ENCODE assay signal across 24 cellular contexts in the genomic region with DNA sequence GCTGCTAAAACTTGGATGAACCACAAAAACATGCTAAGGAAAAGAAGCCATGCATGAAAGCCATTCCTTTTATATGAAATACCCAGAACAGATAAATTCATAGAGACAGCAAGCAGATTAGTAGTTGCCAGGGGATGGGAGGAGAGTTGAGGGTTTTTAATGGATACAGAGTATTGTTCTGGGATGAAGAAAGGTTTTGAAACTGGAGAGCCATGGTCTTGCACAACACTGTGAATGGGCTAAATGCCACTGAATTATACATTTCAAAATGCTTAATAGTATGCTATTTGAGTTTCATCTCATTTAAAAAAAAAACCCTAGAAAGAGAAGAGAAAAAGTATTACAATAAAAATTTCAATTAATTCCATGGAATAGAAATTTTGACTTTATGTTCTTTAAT.
DNase-seq lines count a peak whose midpoint lies in the region; ATAC-seq lines count a peak whose summit lies in the region.
"Had no signal": no experiment of that assay in that cellular context is flagged by ENCODE, and none has a peak within 500 bp of the region (broad histone marks: within the 10 kb centered on the region; RNA-seq: fewer than 3 reads in every experiment).

No MANE protein-coding gene starts in this region.

- no peaks in the 10 kb centered on the region for H3K36me3 Mint-ChIP-seq in activated CD4-positive, alpha-beta T cell treated with anti-CD3 and anti-CD28 coated beads, Interleukin-2, amount 10 ng/mL, durations not matched to agents 24 days and 14 days (ENCODE audit: low read depth)
- H3K36me3 Mint-ChIP-seq: activated naive CD4-positive, alpha-beta T cell treated with anti-CD3 and anti-CD28 coated beads, Interleukin-2, amount 50 U/mL, for 24 hours; CD4-positive, CD25-positive, alpha-beta regulatory T cell; naive B cell; stimulated activated naive B cell treated with anti-CD40 and anti-IgM and Interleukin-4, amounts not matched to agents 10 μg/mL and 1 μg/mL and 100 μg/mL, for 72 hours had no signal

- no peaks in the 10 kb centered on the region for H3K9me3 ChIP-seq in GM23248 (ENCODE audit: low read depth)
- H3K9me3 ChIP-seq: neutrophil, SJSA1 had no signal

- no peaks in the 10 kb centered on the region for H3F3A ChIP-seq in GM23248 (ENCODE audit: insufficient read depth)

- no peak overlapping the region for H3K27ac ChIP-seq in GM23248
- H3K27ac ChIP-seq: neutrophil, SJSA1 had no signal

- intact Hi-C loops in sciatic nerve (cut with DNase I) = no loop called here
- intact Hi-C loops in activated CD4-positive, alpha-beta T cell treated with anti-CD3 and anti-CD28 coated beads, Interleukin-2, amount 10 ng/mL, durations not matched to agents 24 days and 14 days (cut with micrococcal nuclease) = no loop called here

- H3K4me1 Mint-ChIP-seq in activated CD4-positive, alpha-beta T cell treated with anti-CD3 and anti-CD28 coated beads, Interleukin-2, amount 10 ng/mL, durations not matched to agents 24 days and 14 days = no peaks in the 10 kb centered on the region
- H3K4me1 Mint-ChIP-seq: activated CD4-positive, alpha-beta memory T cell treated with anti-CD3 and anti-CD28 coated beads, Interleukin-2, amount 10 ng/mL, durations not matched to agents 7 days and 5 days; activated naive CD4-positive, alpha-beta T cell treated with anti-CD3 and anti-CD28 coated beads, Interleukin-2, amount 50 U/mL, for 24 hours; CD4-positive, CD25-positive, alpha-beta regulatory T cell; naive B cell; stimulated activated naive B cell treated with anti-CD40 and anti-IgM and Interleukin-4, amounts not matched to agents 10 μg/mL and 1 μg/mL and 100 μg/mL, for 72 hours had no signal

- peaks cover 12% of the 10 kb centered on the region for H3K4me1 ChIP-seq in GM23248 (ENCODE audit: insufficient read depth)

- peak; percentile 49 for DNase-seq in GM23248
- DNase-seq in NCI-H69 (lab: John Stamatoyannopoulos, UW) = peak; percentile 92
- DNase-seq in fibroblast of gingiva (ENCODE audit: low read depth) = peak; percentile 91
- no peak for DNase-seq in sciatic nerve (ENCODE audit: low spot score)
- DNase-seq in activated CD4-positive, alpha-beta T cell treated with anti-CD3 and anti-CD28 coated beads, Interleukin-2, amount 10 ng/mL, durations not matched to agents 24 days and 14 days = no peak
- no peak for DNase-seq in SW 1271 (lab: John Stamatoyannopoulos, UW)
- DNase-seq in cerebellar cortex (ENCODE audit: low spot score) = no peak
- DNase-seq: activated CD4-positive, alpha-beta memory T cell treated with anti-CD3 and anti-CD28 coated beads, Interleukin-2, amount 10 ng/mL, durations not matched to agents 7 days and 5 days; activated CD4-positive, CD25-positive, alpha-beta regulatory T cell treated with anti-CD3 and anti-CD28 coated beads, Interleukin-2, amount 50 U/mL, for 72 hours; activated CD8-positive, alpha-beta memory T cell treated with anti-CD3 and anti-CD28 coated beads, Interleukin-2, amount 50 U/mL, for 48 hours; anterior cingulate cortex; CD4-positive, CD25-positive, alpha-beta regulatory T cell; EL; naive B cell; NCI-H1048; NCI-H1694; NCI-H82; stimulated activated CD4-positive, alpha-beta T cell treated with anti-CD3 and anti-CD28 coated beads, Interleukin-15, amount 100 ng/mL, for 24 hours; stimulated activated naive B cell treated with anti-CD40 and anti-IgM and Interleukin-4, amounts not matched to agents 10 μg/mL and 1 μg/mL and 100 μg/mL, for 72 hours had no signal

- H3K79me2 ChIP-seq in GM23248 (ENCODE audit: insufficient read depth) = no peaks in the 10 kb centered on the region

- in situ Hi-C loops in GM23248 (cut with MboI) = no loop called here

- peak; percentile 49 for ATAC-seq in sciatic nerve
- ATAC-seq: left lobe of liver; stimulated activated naive B cell treated with anti-CD40 and anti-IgM and Interleukin-4, amounts not matched to agents 10 μg/mL and 1 μg/mL and 100 μg/mL, for 72 hours had no signal

- H3K9me3 Mint-ChIP-seq in activated CD4-positive, alpha-beta T cell treated with anti-CD3 and anti-CD28 coated beads, Interleukin-2, amount 10 ng/mL, durations not matched to agents 24 days and 14 days = no peaks in the 10 kb centered on the region
- H3K9me3 Mint-ChIP-seq: activated naive CD4-positive, alpha-beta T cell treated with anti-CD3 and anti-CD28 coated beads, Interleukin-2, amount 50 U/mL, for 24 hours; naive B cell; stimulated activated naive B cell treated with anti-CD40 and anti-IgM and Interleukin-4, amounts not matched to agents 10 μg/mL and 1 μg/mL and 100 μg/mL, for 72 hours had no signal

- H3K27me3 Mint-ChIP-seq in activated CD4-positive, alpha-beta T cell treated with anti-CD3 and anti-CD28 coated beads, Interleukin-2, amount 10 ng/mL, durations not matched to agents 24 days and 14 days = no peaks in the 10 kb centered on the region
- H3K27me3 Mint-ChIP-seq: activated CD4-positive, alpha-beta memory T cell treated with anti-CD3 and anti-CD28 coated beads, Interleukin-2, amount 10 ng/mL, durations not matched to agents 7 days and 5 days; activated naive CD4-positive, alpha-beta T cell treated with anti-CD3 and anti-CD28 coated beads, Interleukin-2, amount 50 U/mL, for 24 hours; CD4-positive, CD25-positive, alpha-beta regulatory T cell; naive B cell; progenitor cell of endocrine pancreas; stimulated activated naive B cell treated with anti-CD40 and anti-IgM and Interleukin-4, amounts not matched to agents 10 μg/mL and 1 μg/mL and 100 μg/mL, for 72 hours had no signal

- no peaks in the 10 kb centered on the region for H3K27me3 ChIP-seq in GM23248 (replicated peaks; ENCODE audit: insufficient read depth)
- H3K27me3 ChIP-seq: neutrophil, SJSA1 had no signal

- H3K27ac Mint-ChIP-seq in activated CD4-positive, alpha-beta T cell treated with anti-CD3 and anti-CD28 coated beads, Interleukin-2, amount 10 ng/mL, durations not matched to agents 24 days and 14 days = no peak overlapping the region
- H3K27ac Mint-ChIP-seq: activated CD4-positive, alpha-beta memory T cell treated with anti-CD3 and anti-CD28 coated beads, Interleukin-2, amount 10 ng/mL, durations not matched to agents 7 days and 5 days; activated naive CD4-positive, alpha-beta T cell treated with anti-CD3 and anti-CD28 coated beads, Interleukin-2, amount 50 U/mL, for 24 hours; CD4-positive, CD25-positive, alpha-beta regulatory T cell; naive B cell; progenitor cell of endocrine pancreas; stimulated activated naive B cell treated with anti-CD40 and anti-IgM and Interleukin-4, amounts not matched to agents 10 μg/mL and 1 μg/mL and 100 μg/mL, for 72 hours had no signal

- H3K9ac ChIP-seq in GM23248 = no peak overlapping the region

- H3K9me2 ChIP-seq in GM23248 (ENCODE audit: insufficient read depth) = no peaks in the 10 kb centered on the region

- no peak overlapping the region for H3K4me3 ChIP-seq in GM23248
- H3K4me3 ChIP-seq: SJSA1 had no signal

- no peak overlapping the region for H2AFZ ChIP-seq in GM23248

- H3K4me3 Mint-ChIP-seq in activated CD4-positive, alpha-beta T cell treated with anti-CD3 and anti-CD28 coated beads, Interleukin-2, amount 10 ng/mL, durations not matched to agents 24 days and 14 days = no peak overlapping the region
- H3K4me3 Mint-ChIP-seq: activated CD4-positive, alpha-beta memory T cell treated with anti-CD3 and anti-CD28 coated beads, Interleukin-2, amount 10 ng/mL, durations not matched to agents 7 days and 5 days; activated naive CD4-positive, alpha-beta T cell treated with anti-CD3 and anti-CD28 coated beads, Interleukin-2, amount 50 U/mL, for 24 hours; CD4-positive, CD25-positive, alpha-beta regulatory T cell; naive B cell; stimulated activated naive B cell treated with anti-CD40 and anti-IgM and Interleukin-4, amounts not matched to agents 10 μg/mL and 1 μg/mL and 100 μg/mL, for 72 hours had no signal

- H3K4me2 ChIP-seq in GM23248 (ENCODE audit: unreplicated experiment) = no peak overlapping the region

- no peaks in the 10 kb centered on the region for H4K20me1 ChIP-seq in GM23248 (ENCODE audit: insufficient read depth)

- no peaks in the 10 kb centered on the region for H3K36me3 ChIP-seq in GM23248 (ENCODE audit: low read depth)
- H3K36me3 ChIP-seq: neutrophil, SJSA1 had no signal

Comparison
In these comparisons a context has a peak if more than half of its experiments do, and no peak if none do; other contexts are left out.
1. DNase-seq: peak in GM23248 (single experiment), NCI-H69 (single experiment) and fibroblast of gingiva (single experiment); none in sciatic nerve (single experiment), activated CD4-positive, alpha-beta T cell treated with anti-CD3 and anti-CD28 coated beads, Interleukin-2, amount 10 ng/mL, durations not matched to agents 24 days and 14 days (single experiment), SW 1271 (0 of 2) and cerebellar cortex (single experiment).